25 cellular contexts compared by ENCODE assay signal in the genomic region with DNA sequence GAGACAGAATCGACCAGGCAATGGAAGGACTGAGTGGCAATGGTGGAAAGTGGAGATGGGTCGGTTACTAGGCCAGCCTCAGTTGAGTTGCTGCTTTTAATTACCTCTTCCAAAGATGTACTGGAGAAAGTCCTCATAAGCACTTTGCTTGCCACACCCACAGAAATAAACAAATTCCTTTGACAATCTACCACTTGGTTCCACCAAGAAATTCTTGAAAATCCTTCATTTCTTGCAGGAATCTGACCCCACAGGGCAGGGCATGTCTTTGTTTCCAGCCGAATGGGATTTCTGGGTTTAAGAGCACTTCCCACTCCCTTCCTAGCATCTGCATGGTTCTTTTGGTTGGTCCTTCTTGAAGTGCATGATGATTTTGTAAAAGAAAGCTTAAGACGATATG. TPM values are rescaled to one million over a fixed set of nuclear protein-coding genes. Genes with fewer than 3 reads are reported as not detected.
"Had no signal": no experiment of that assay in that cellular context is flagged by ENCODE, and none has a peak within 500 bp of the region (broad histone marks: within the 10 kb centered on the region; RNA-seq: fewer than 3 reads in every experiment).

No MANE protein-coding gene starts in this region.

- H3K36me3 ChIP-seq: esophagus muscularis mucosa, prostate gland, tibial nerve, upper lobe of right lung, vagina had no signal

- H3K9me3 Mint-ChIP-seq: dendritic cell treated with granulocyte-macrophage colony-stimulating factor and Interleukin-4, amounts not matched to agents 40 ng/mL and 50 ng/mL, for 4 days; effector memory CD8-positive, alpha-beta T cell; naive thymus-derived CD4-positive, alpha-beta T cell; nephron progenitor cell; stimulated activated naive CD8-positive, alpha-beta T cell treated with anti-CD3 and anti-CD28 coated beads, Interleukin-15, amount 100 ng/mL, for 72 hours had no signal

- H3K4me3 ChIP-seq: esophagus muscularis mucosa, hepatocyte, lung, prostate gland, skin epidermis, testis, tibial nerve, upper lobe of right lung, vagina had no signal

- DNase-seq: effector memory CD8-positive, alpha-beta T cell; foreskin melanocyte; head of caudate nucleus; left colon; left ventricle myocardium superior; mesendoderm; naive thymus-derived CD4-positive, alpha-beta T cell; nephron progenitor cell; stimulated activated CD4-positive, alpha-beta T cell treated with anti-CD3 and anti-CD28 coated beads, Interleukin-2, amount 100 ng/mL, for 24 hours; stimulated activated CD4-positive, alpha-beta T cell treated with anti-CD3 and anti-CD28 coated beads, Interleukin-4, amount 100 ng/mL, for 4 hours; stimulated activated naive B cell treated with anti-CD40 and anti-IgM and Interleukin-4, amounts not matched to agents 10 μg/mL and 1 μg/mL and 100 μg/mL, for 72 hours; stimulated activated naive CD8-positive, alpha-beta T cell treated with anti-CD3 and anti-CD28 coated beads, Interleukin-15, amount 100 ng/mL, for 72 hours; testis; upper lobe of right lung had no signal

- H3K9me3 ChIP-seq: esophagus muscularis mucosa, prostate gland, testis, tibial nerve, upper lobe of right lung, vagina had no signal

- H3K36me3 Mint-ChIP-seq: naive thymus-derived CD4-positive, alpha-beta T cell; stimulated activated naive B cell treated with anti-CD40 and anti-IgM and Interleukin-4, amounts not matched to agents 10 μg/mL and 1 μg/mL and 100 μg/mL, for 72 hours had no signal

- H3K4me2 ChIP-seq: hepatocyte had no signal

- H3K4me1 Mint-ChIP-seq: nephron progenitor cell; stimulated activated naive B cell treated with anti-CD40 and anti-IgM and Interleukin-4, amounts not matched to agents 10 μg/mL and 1 μg/mL and 100 μg/mL, for 72 hours had no signal

- ATAC-seq: effector memory CD8-positive, alpha-beta T cell; left colon; left ventricle myocardium superior; naive thymus-derived CD4-positive, alpha-beta T cell; sciatic nerve; stimulated activated naive B cell treated with anti-CD40 and anti-IgM and Interleukin-4, amounts not matched to agents 10 μg/mL and 1 μg/mL and 100 μg/mL, for 72 hours; stimulated activated naive CD8-positive, alpha-beta T cell treated with anti-CD3 and anti-CD28 coated beads, Interleukin-15, amount 100 ng/mL, for 72 hours; upper lobe of right lung had no signal

- H3K27ac Mint-ChIP-seq: dendritic cell treated with granulocyte-macrophage colony-stimulating factor and Interleukin-4, amounts not matched to agents 40 ng/mL and 50 ng/mL, for 4 days; effector memory CD8-positive, alpha-beta T cell; naive thymus-derived CD4-positive, alpha-beta T cell; nephron progenitor cell; stimulated activated naive B cell treated with anti-CD40 and anti-IgM and Interleukin-4, amounts not matched to agents 10 μg/mL and 1 μg/mL and 100 μg/mL, for 72 hours; stimulated activated naive CD8-positive, alpha-beta T cell treated with anti-CD3 and anti-CD28 coated beads, Interleukin-15, amount 100 ng/mL, for 72 hours had no signal

- H3K27me3 Mint-ChIP-seq: dendritic cell treated with granulocyte-macrophage colony-stimulating factor and Interleukin-4, amounts not matched to agents 40 ng/mL and 50 ng/mL, for 4 days; stimulated activated naive B cell treated with anti-CD40 and anti-IgM and Interleukin-4, amounts not matched to agents 10 μg/mL and 1 μg/mL and 100 μg/mL, for 72 hours had no signal

- H3K9ac ChIP-seq: parathyroid adenoma had no signal

- H3K79me2 ChIP-seq: hepatocyte, parathyroid adenoma had no signal

- H3K4me1 ChIP-seq: parathyroid adenoma, prostate gland, tibial nerve, vagina had no signal

- H3K4me3 Mint-ChIP-seq: dendritic cell treated with granulocyte-macrophage colony-stimulating factor and Interleukin-4, amounts not matched to agents 40 ng/mL and 50 ng/mL, for 4 days; effector memory CD8-positive, alpha-beta T cell; naive thymus-derived CD4-positive, alpha-beta T cell; nephron progenitor cell; stimulated activated naive B cell treated with anti-CD40 and anti-IgM and Interleukin-4, amounts not matched to agents 10 μg/mL and 1 μg/mL and 100 μg/mL, for 72 hours; stimulated activated naive CD8-positive, alpha-beta T cell treated with anti-CD3 and anti-CD28 coated beads, Interleukin-15, amount 100 ng/mL, for 72 hours had no signal

- H3K27me3 ChIP-seq: esophagus muscularis mucosa, hepatocyte, testis, tibial nerve, upper lobe of right lung, vagina had no signal

- H2AFZ ChIP-seq: hepatocyte, parathyroid adenoma had no signal

- H3K27ac ChIP-seq: epithelial cell of prostate, esophagus muscularis mucosa, hepatocyte, parathyroid adenoma, prostate gland, testis, tibial nerve, upper lobe of right lung, vagina had no signal

RNA-seq across cellular contexts. Expression of a gene that starts 54.5 kb away (rescaled TPM):
- total RNA-seq: naive thymus-derived CD4-positive, alpha-beta T cell had no signal
- polyA plus RNA-seq: naive thymus-derived CD4-positive, alpha-beta T cell had no signal
